1 cellular context compared by ENCODE assay signal in genomic region chr16:27347930-27348685, GRCh38.
A peak's percentile ranks its signal among the peaks of the same experiment; 100 is the strongest.
TF ChIP-seq lines count a peak whose summit lies in the region.

No MANE protein-coding gene starts in this region.

TF ChIP-seq in HepG2, 621 proteins besides CTCF, POLR2A, EP300 and RAD21:
- TF ChIP-seq CSRNP1 (CRISPR knock-in tag; IDR thresholded peaks at IDR 0.05) (no peak), ZNF329 (CRISPR knock-in tag; IDR thresholded peaks at IDR 0.05; ENCODE audit: low read depth) (peak; percentile 97), LCORL (IDR thresholded peaks at IDR 0.05) (0 out of 2 replicates have a peak, but pooled peaks have one; percentile 28), LCORL (CRISPR knock-in tag; IDR thresholded peaks at IDR 0.05) (no peak), ZFYVE20 (CRISPR knock-in tag; IDR thresholded peaks at IDR 0.05; ENCODE audit: borderline replicate concordance, low read depth) (no peak)
